Comparison of ENCODE assay signal across 1 cellular context in genomic region chr16:24999856-25000447, GRCh38.
TF ChIP-seq lines count a peak whose summit lies in the region.

No MANE protein-coding gene starts in this region.

TF ChIP-seq in HepG2, 621 proteins besides CTCF, POLR2A, EP300 and RAD21 (continued from another document):
- TF ChIP-seq REST (IDR thresholded peaks at IDR 0.05; ENCODE audit: borderline replicate concordance in 1 of 2, low read depth in 1 of 2, low read length in 2 of 2) (no peak), ETV6 (CRISPR knock-in tag; conservative IDR thresholded peaks at IDR 0.05) (no peak), ZNF614 (CRISPR knock-in tag; IDR thresholded peaks at IDR 0.05; ENCODE audit: borderline replicate concordance) (peak; percentile 63; the same call in 1 of the 2 replicates), NONO (IDR thresholded peaks at IDR 0.05) (no peak), NONO (CRISPR knock-in tag; conservative IDR thresholded peaks at IDR 0.05) (no peak), ZNF607 (CRISPR knock-in tag; IDR thresholded peaks at IDR 0.05; ENCODE audit: borderline replicate concordance) (peak; percentile 10; the same call in 1 of the 2 replicates), PRMT3 (CRISPR knock-in tag; IDR thresholded peaks at IDR 0.05; ENCODE audit: borderline replicate concordance, low read depth) (0 out of 2 replicates have a peak, but pooled peaks have one; percentile 62), NCOA2 (CRISPR knock-in tag; IDR thresholded peaks at IDR 0.05) (peak; percentile 61), HMGXB4 (CRISPR knock-in tag; IDR thresholded peaks at IDR 0.05; ENCODE audit: borderline replicate concordance in 1 of 2, low read depth in 1 of 2) (peak; percentile 40 to 43; a peak in 1 of 4 replicates), ZMYM3 (CRISPR knock-in tag; IDR thresholded peaks at IDR 0.05) (peak; percentile 67; the same call in 1 of the 2 replicates), MAX (IDR thresholded peaks at IDR 0.05) (peak; percentile 48; the same call in 1 of the 2 replicates), PRDM4 (CRISPR knock-in tag; IDR thresholded peaks at IDR 0.05; ENCODE audit: borderline replicate concordance) (no peak), HBP1 (CRISPR knock-in tag; IDR thresholded peaks at IDR 0.05; ENCODE audit: low read depth) (0 out of 2 replicates have a peak, but pooled peaks have one; percentile 38), NCOR1 (IDR thresholded peaks at IDR 0.05; ENCODE audit: borderline replicate concordance, low read length) (0 out of 2 replicates have a peak, but pooled peaks have one; percentile 26), RARA (CRISPR knock-in tag; IDR thresholded peaks at IDR 0.05) (peak; percentile 65; the same call in 1 of the 2 replicates), ZNF564 (CRISPR knock-in tag; IDR thresholded peaks at IDR 0.05) (0 out of 2 replicates have a peak, but pooled peaks have one; percentile 39), AHDC1 (CRISPR knock-in tag; IDR thresholded peaks at IDR 0.05; ENCODE audit: borderline replicate concordance) (peak; percentile 46; the same call in 1 of the 2 replicates), SOX6 (IDR thresholded peaks at IDR 0.05) (no peak), SOX6 (CRISPR knock-in tag; IDR thresholded peaks at IDR 0.05) (peak; percentile 77), ZNF556 (CRISPR knock-in tag; IDR thresholded peaks at IDR 0.05; ENCODE audit: borderline replicate concordance) (0 out of 2 replicates have a peak, but pooled peaks have one; percentile 23), HDAC1 (CRISPR knock-in tag; IDR thresholded peaks at IDR 0.05) (peak; percentile 85), GABPB1 (CRISPR knock-in tag; IDR thresholded peaks at IDR 0.05) (peak; percentile 27; the same call in 1 of the 2 replicates), TFE3 (CRISPR knock-in tag; IDR thresholded peaks at IDR 0.05) (peak; percentile 44; the same call in 1 of the 2 replicates)
